ENCODE assay signal across 8 cellular contexts in genomic region chr3:150603090-150603887, GRCh38. TPM values are rescaled to one million over a fixed set of nuclear protein-coding genes. Genes with fewer than 3 reads are reported as not detected.
A peak's percentile ranks its signal among the peaks of the same experiment; 100 is the strongest.
DNase-seq lines count a peak whose midpoint lies in the region; ATAC-seq and TF ChIP-seq lines count a peak whose summit lies in the region.

TSS of gene SELENOT (plus strand) at chr3:150603321. CDS start at chr3:150603363, 42 bp downstream.

- no peaks in the 10 kb centered on the region for H4K20me1 ChIP-seq in mammary epithelial cell (ENCODE audit: insufficient read depth, low read length)
- peaks cover 44% of the 10 kb centered on the region for H4K20me1 ChIP-seq in smooth muscle cell (ENCODE audit: low read depth)

- H3K4me2 ChIP-seq in mammary epithelial cell (ENCODE audit: insufficient read depth, low read depth, low read length) (peak within 1 kb of the TSS; percentile 82), smooth muscle cell (peak within 1 kb of the TSS; percentile 82)

- no peaks in the 10 kb centered on the region for H3K27me3 ChIP-seq in WERI-Rb-1 (ENCODE audit: insufficient read depth, low read depth, severe bottlenecking)
- no peaks in the 10 kb centered on the region for H3K27me3 ChIP-seq in mammary epithelial cell (ENCODE audit: insufficient read depth, low read length)
- no peaks in the 10 kb centered on the region for H3K27me3 ChIP-seq in smooth muscle cell (ENCODE audit: low read depth)

- H3K79me2 ChIP-seq in mammary epithelial cell (ENCODE audit: insufficient read depth, low read length) (peaks cover 81% of the 10 kb centered on the region), smooth muscle cell (ENCODE audit: low read depth) (peaks cover 58% of the 10 kb centered on the region)

- no peaks in the 10 kb centered on the region for H3F3A ChIP-seq in smooth muscle cell (ENCODE audit: low read depth)

- H3K9ac ChIP-seq in mammary epithelial cell (ENCODE audit: insufficient read depth, low read length), result peak within 1 kb of the TSS; percentile 76
- H3K9ac ChIP-seq in smooth muscle cell (ENCODE audit: low read depth), result peak within 1 kb of the TSS; percentile 72

- CTCF ChIA-PET in AG04449 (lab: Yijun Ruan, JAX) (interaction anchor here (0.7 to 1.4 kb wide), 3 partner anchors 8 to 160 kb away, joined by 3 to 4 read pairs (median 3); partner anchors contain the start of gene SIAH2), mammary epithelial cell (lab: Charles Lee; ENCODE audit: low non-redundant PET) (interaction anchor here (0.6 kb wide), 1 partner anchor 1869 kb away, joined by 3 read pairs; no protein-coding TSS in a partner anchor)

- H3K27ac ChIP-seq in WERI-Rb-1 (peak within 1 kb of the TSS; percentile 91), mammary epithelial cell (ENCODE audit: insufficient read depth, low read depth, low read length) (peak within 1 kb of the TSS; percentile 68), smooth muscle cell (ENCODE audit: low read depth) (peak within 1 kb of the TSS; percentile 73)

- WGBS in mammary epithelial cell (ENCODE audit: low coverage, missing lambda C conversion rate), result under 1% methylated on average over 37 of the region's 64 CpGs
- 1% methylated on average over 56 of the region's 64 CpGs for WGBS in smooth muscle cell (ENCODE audit: low lambda C conversion rate)

- H3K4me1 ChIP-seq in mammary epithelial cell (ENCODE audit: insufficient read depth, low read length) (peaks cover 30% of the 10 kb centered on the region), smooth muscle cell (ENCODE audit: low read depth) (peaks cover 32% of the 10 kb centered on the region)

- dilution Hi-C loops in mammary epithelial cell (cut with HindIII; ENCODE audit: low sequenced_read_pairs), result no loop called here

- H3K36me3 ChIP-seq in WERI-Rb-1 (peaks cover 14% of the 10 kb centered on the region), mammary epithelial cell (ENCODE audit: insufficient read depth, low read length) (no peaks in the 10 kb centered on the region), smooth muscle cell (ENCODE audit: low read depth) (no peaks in the 10 kb centered on the region)

- H3K9me3 ChIP-seq in WERI-Rb-1 (ENCODE audit: severe bottlenecking) (no peaks in the 10 kb centered on the region), mammary epithelial cell (replicated peaks; ENCODE audit: insufficient read depth, low read length) (no peaks in the 10 kb centered on the region), smooth muscle cell (replicated peaks; ENCODE audit: low read depth) (no peaks in the 10 kb centered on the region)

- in situ Hi-C loops in mammary epithelial cell (cut with MboI; ENCODE audit: low sequenced_read_pairs in 2 of 2), result no loop called here

- H3K4me3 ChIP-seq in AG04449 (ENCODE audit: low read depth, low read length) (peak within 1 kb of the TSS; percentile 87), WERI-Rb-1 (ENCODE audit: low read depth, low read length) (peak within 1 kb of the TSS; percentile 97), mammary epithelial cell (replicated peaks in 1 of 3; ENCODE audit: insufficient read depth in 1 of 3, low read depth in 2 of 3, low read length in 3 of 3) (peak within 1 kb of the TSS; percentile 66 to 95 (median 77)), smooth muscle cell (peak within 1 kb of the TSS; percentile 61)

- intact Hi-C loops in mammary epithelial cell (cut with micrococcal nuclease), result loop anchor here (1.0 to 2.0 kb wide), 2 partner anchors 57 to 100 kb away; partner anchors contain the start of genes EIF2A, ERICH6 and SERP1

- peak; percentile 59 for DNase-seq in AG04449 (ENCODE audit: low read depth, low spot score)
- DNase-seq in NCI-H2227 (lab: John Stamatoyannopoulos, UW; ENCODE audit: unreplicated experiment), result peak; percentile 93
- peak; percentile 95 for DNase-seq in WERI-Rb-1
- DNase-seq in mammary epithelial cell, result peak; percentile 96
- DNase-seq in iPS-NIHi11 (ENCODE audit: low spot score), result peak; percentile 96
- peak; percentile 89 for DNase-seq in smooth muscle cell (lab: John Stamatoyannopoulos, UW; ENCODE audit: unreplicated experiment)

- peak within 1 kb of the TSS; percentile 83 for H2AFZ ChIP-seq in mammary epithelial cell (ENCODE audit: low read depth, low read length)
- H2AFZ ChIP-seq in smooth muscle cell (ENCODE audit: low read depth), result peak within 1 kb of the TSS; percentile 58

- POLR2A ChIA-PET in AG04449 (lab: Yijun Ruan, JAX), result interaction anchor here (0.5 to 1.2 kb wide), 7 partner anchors 9 to 1173 kb away, joined by 3 to 5 read pairs (median 3); partner anchors contain the start of gene ERICH6

- BruUV-seq in mammary epithelial cell (replicated peaks; lab: Mats Ljungman, UMichigan), result no TSS peak

- TF ChIP-seq CTCF in AG04449 (IDR thresholded peaks at IDR 0.05; ENCODE audit: insufficient read depth, low read length, missing control alignments) (peak; percentile 23), WERI-Rb-1 (IDR thresholded peaks at IDR 0.05; ENCODE audit: low read depth, low read length) (no peak), mammary epithelial cell (conservative IDR thresholded peaks at IDR 0.05 in 1 of 2, IDR thresholded peaks at IDR 0.05 in 1 of 2; ENCODE audit: extremely low read depth in 1 of 2, insufficient read depth in 1 of 2, low read depth in 1 of 2, low read length in 2 of 2) (peak; percentile 12 to 33), smooth muscle cell (IDR thresholded peaks at IDR 0.05; ENCODE audit: borderline replicate concordance, insufficient read depth, poor library complexity, severe bottlenecking) (peak; percentile 21)

- ATAC-seq in GM18870 (IDR thresholded peaks at IDR 0.05; ENCODE audit: unreplicated experiment) (peak; percentile 43), HG03135 (IDR thresholded peaks at IDR 0.05; ENCODE audit: unreplicated experiment) (peak; percentile 61)

RNA-seq across cellular contexts. Expression of gene SELENOT, which starts in this region (rescaled TPM):
- total RNA-seq in mammary epithelial cell (100 to 1,000 TPM; 111 to 125 TPM), smooth muscle cell (92.5 and 93.0 TPM in 2 replicates)
- polyA plus RNA-seq in mammary epithelial cell (333 TPM), smooth muscle cell (122 and 128 TPM in 2 replicates)
- polyA minus RNA-seq in mammary epithelial cell, result 632 TPM

Comparison
In these comparisons a context has a peak if more than half of its experiments do, and no peak if none do; other contexts are left out.
1. Peak in every context shown above with its lines: DNase-seq, ATAC-seq, H3K4me3 ChIP-seq and H3K27ac ChIP-seq.